ENCODE assay signal across 17 cellular contexts in genomic region chr10:10007972-10008371, GRCh38.
DNase-seq lines count a peak whose midpoint lies in the region; ATAC-seq and TF ChIP-seq lines count a peak whose summit lies in the region.
"Had no signal": no experiment of that assay in that cellular context is flagged by ENCODE, and none has a peak within 500 bp of the region (broad histone marks: within the 10 kb centered on the region; RNA-seq: fewer than 3 reads in every experiment).

No MANE protein-coding gene starts in this region.

- peak; percentile 91 for ATAC-seq in HG03439 (IDR thresholded peaks at IDR 0.05; ENCODE audit: unreplicated experiment)
- ATAC-seq in WTC11 = no peak
- ATAC-seq in CD8-positive, alpha-beta T cell = no peak
- ATAC-seq: activated naive CD8-positive, alpha-beta T cell treated with anti-CD3 and anti-CD28 coated beads, Interleukin-2, amount 50 U/mL, for 24 hours; activated T-cell treated with anti-CD3 and anti-CD28 coated beads, Interleukin-2, amount 50 U/mL, for 4 hours had no signal

- no peak overlapping the region for H3K4me2 ChIP-seq in smooth muscle cell

- no peaks in the 10 kb centered on the region for H4K20me1 ChIP-seq in smooth muscle cell (ENCODE audit: low read depth)

- H3K27me3 Mint-ChIP-seq in WTC11 (ENCODE audit: low read depth) (no peaks in the 10 kb centered on the region), nephron progenitor cell (ENCODE audit: low read depth, poor library complexity) (no peaks in the 10 kb centered on the region)
- H3K27me3 Mint-ChIP-seq in CD8-positive, alpha-beta T cell (ENCODE audit: low read depth) = no peaks in the 10 kb centered on the region

- no peak overlapping the region for H3K9ac ChIP-seq in smooth muscle cell (ENCODE audit: low read depth)

- H3K27ac Mint-ChIP-seq in WTC11 (peak overlapping the region; percentile 1; the same call in 1 of the 2 replicates), nephron progenitor cell (no peak overlapping the region)
- H3K27ac Mint-ChIP-seq in CD8-positive, alpha-beta T cell = no peak overlapping the region
- H3K27ac Mint-ChIP-seq: activated naive CD8-positive, alpha-beta T cell treated with anti-CD3 and anti-CD28 coated beads, Interleukin-2, amount 50 U/mL, for 24 hours; immature natural killer cell had no signal

- H3K36me3 ChIP-seq in transverse colon (no peaks in the 10 kb centered on the region), smooth muscle cell (ENCODE audit: low read depth) (no peaks in the 10 kb centered on the region)
- no peaks in the 10 kb centered on the region for H3K36me3 ChIP-seq in CD8-positive, alpha-beta T cell (ENCODE audit: insufficient read depth, low read length)
- H3K36me3 ChIP-seq: BE2C, SJSA1 had no signal

- H3K9me3 ChIP-seq in transverse colon (no peaks in the 10 kb centered on the region), smooth muscle cell (replicated peaks; ENCODE audit: low read depth) (no peaks in the 10 kb centered on the region)
- H3K9me3 ChIP-seq in CD8-positive, alpha-beta T cell (ENCODE audit: low read length) = no peaks in the 10 kb centered on the region
- H3K9me3 ChIP-seq: BE2C had no signal

- H3K27me3 ChIP-seq in transverse colon = no peaks in the 10 kb centered on the region
- no peaks in the 10 kb centered on the region for H3K27me3 ChIP-seq in CD8-positive, alpha-beta T cell (ENCODE audit: insufficient read depth, low read length)
- H3K27me3 ChIP-seq in smooth muscle cell (ENCODE audit: low read depth) = no peaks in the 10 kb centered on the region
- H3K27me3 ChIP-seq: BE2C, SJSA1 had no signal

- H3K4me1 ChIP-seq in transverse colon (no peaks in the 10 kb centered on the region), smooth muscle cell (ENCODE audit: low read depth) (no peaks in the 10 kb centered on the region)
- no peaks in the 10 kb centered on the region for H3K4me1 ChIP-seq in CD8-positive, alpha-beta T cell (ENCODE audit: insufficient read depth, low read length)
- H3K4me1 ChIP-seq: BE2C, SJSA1 had no signal

- intact Hi-C loops in transverse colon (cut with DNase I; ENCODE audit: low total_unique reads) = no loop called here
- intact Hi-C loops in CD8-positive, alpha-beta T cell (cut with DNase I, micrococcal nuclease) = no loop called here

- H3K4me3 Mint-ChIP-seq in WTC11 = no peak overlapping the region
- H3K4me3 Mint-ChIP-seq in nephron progenitor cell = no peak overlapping the region
- no peak overlapping the region for H3K4me3 Mint-ChIP-seq in CD8-positive, alpha-beta T cell
- H3K4me3 Mint-ChIP-seq: activated naive CD8-positive, alpha-beta T cell treated with anti-CD3 and anti-CD28 coated beads, Interleukin-2, amount 50 U/mL, for 24 hours; activated T-cell treated with anti-CD3 and anti-CD28 coated beads, Interleukin-2, amount 50 U/mL, for 4 hours; immature natural killer cell had no signal

- no peak overlapping the region for H3K27ac ChIP-seq in transverse colon
- no peak overlapping the region for H3K27ac ChIP-seq in CD8-positive, alpha-beta T cell (ENCODE audit: low read depth, low read length)
- no peak overlapping the region for H3K27ac ChIP-seq in smooth muscle cell (ENCODE audit: low read depth)
- H3K27ac ChIP-seq: SJSA1 had no signal

- no peak overlapping the region for H2AFZ ChIP-seq in smooth muscle cell (ENCODE audit: low read depth)

- DNase-seq in GM12865 (ENCODE audit: low read depth) = peak; percentile 34
- DNase-seq in WTC11 (ENCODE audit: low spot score) = no peak
- DNase-seq in nephron progenitor cell = peak; percentile 4
- no peak for DNase-seq in transverse colon
- no peak for DNase-seq in CD8-positive, alpha-beta T cell
- no peak for DNase-seq in HK-2 (ENCODE audit: unreplicated experiment)
- no peak for DNase-seq in smooth muscle cell (lab: John Stamatoyannopoulos, UW; ENCODE audit: unreplicated experiment)
- DNase-seq: activated naive CD8-positive, alpha-beta T cell treated with anti-CD3 and anti-CD28 coated beads, Interleukin-2, amount 50 U/mL, for 24 hours; activated T-cell treated with anti-CD3 and anti-CD28 coated beads, Interleukin-2, amount 50 U/mL, for 4 hours; BE2C; glutamatergic neuron; immature natural killer cell; mesendoderm; NK-92 treated with Interleukin-12 subunit alpha and Interleukin-12 subunit beta, amount 100 ng/mL, for 24 hours; stimulated activated naive CD4-positive, alpha-beta T cell had no signal

- WGBS in transverse colon (ENCODE audit: low coverage in 1 of 2), 2 donors = 80 to 87% methylated on average over 1 to 6 of the region's 6 CpGs
- WGBS in smooth muscle cell (ENCODE audit: low lambda C conversion rate) = 82% methylated on average over 6 of the region's 6 CpGs

- no peak for TF ChIP-seq POLR2A in transverse colon (IDR thresholded peaks at IDR 0.05)

- H3K36me3 Mint-ChIP-seq in WTC11 (no peaks in the 10 kb centered on the region), nephron progenitor cell (ENCODE audit: low read depth) (no peaks in the 10 kb centered on the region)
- no peaks in the 10 kb centered on the region for H3K36me3 Mint-ChIP-seq in CD8-positive, alpha-beta T cell
- H3K36me3 Mint-ChIP-seq: immature natural killer cell had no signal

- TF ChIP-seq CTCF in GM12865 (IDR thresholded peaks at IDR 0.05; ENCODE audit: insufficient read depth, low read depth, low read length, missing control alignments) (no peak), WTC11 (IDR thresholded peaks at IDR 0.05) (no peak), nephron progenitor cell (IDR thresholded peaks at IDR 0.05) (no peak), transverse colon (IDR thresholded peaks at IDR 0.05) (no peak), smooth muscle cell (IDR thresholded peaks at IDR 0.05; ENCODE audit: borderline replicate concordance, insufficient read depth, poor library complexity, severe bottlenecking) (no peak)
- no peak for TF ChIP-seq CTCF in CD8-positive, alpha-beta T cell (IDR thresholded peaks at IDR 0.05)

- H3K4me1 Mint-ChIP-seq in WTC11 = peaks cover 14% of the 10 kb centered on the region
- peaks cover 5% of the 10 kb centered on the region for H3K4me1 Mint-ChIP-seq in nephron progenitor cell
- H3K4me1 Mint-ChIP-seq in CD8-positive, alpha-beta T cell (ENCODE audit: low read depth) = no peaks in the 10 kb centered on the region
- H3K4me1 Mint-ChIP-seq: activated naive CD8-positive, alpha-beta T cell treated with anti-CD3 and anti-CD28 coated beads, Interleukin-2, amount 50 U/mL, for 24 hours; immature natural killer cell had no signal

- no peaks in the 10 kb centered on the region for H3K79me2 ChIP-seq in smooth muscle cell (ENCODE audit: low read depth)

- H3K9me3 Mint-ChIP-seq in WTC11 (no peaks in the 10 kb centered on the region; the same call in 1 of the 2 replicates), nephron progenitor cell (no peaks in the 10 kb centered on the region)
- H3K9me3 Mint-ChIP-seq in CD8-positive, alpha-beta T cell = no peaks in the 10 kb centered on the region
- H3K9me3 Mint-ChIP-seq: activated naive CD8-positive, alpha-beta T cell treated with anti-CD3 and anti-CD28 coated beads, Interleukin-2, amount 50 U/mL, for 24 hours; activated T-cell treated with anti-CD3 and anti-CD28 coated beads, Interleukin-2, amount 50 U/mL, for 4 hours had no signal

- POLR2A ChIA-PET in WTC11 (lab: Charles Lee) = no interaction called here
- POLR2A ChIA-PET in CD8-positive, alpha-beta T cell (lab: Charles Lee) = no interaction called here

- no peak for TF ChIP-seq EP300 in transverse colon (IDR thresholded peaks at IDR 0.05; ENCODE audit: low read depth)

- in situ Hi-C loops in transverse colon (cut with MboI; ENCODE audit: low pct_ligation_motif_present in 1 of 4, low pct_unique_long_range_greater_than_20kb in 1 of 4, low sequenced_read_pairs in 3 of 4) = no loop called here

- CTCF ChIA-PET in WTC11 (lab: Charles Lee) = no interaction called here
- CTCF ChIA-PET in CD8-positive, alpha-beta T cell (lab: Charles Lee) = no interaction called here

- H3K4me3 ChIP-seq in GM12865 (ENCODE audit: low read depth, low read length) (no peak overlapping the region), transverse colon (no peak overlapping the region), smooth muscle cell (no peak overlapping the region)
- no peak overlapping the region for H3K4me3 ChIP-seq in CD8-positive, alpha-beta T cell (ENCODE audit: low read depth, low read length)
- H3K4me3 ChIP-seq: SJSA1 had no signal

- no peaks in the 10 kb centered on the region for H3F3A ChIP-seq in smooth muscle cell (ENCODE audit: low read depth)

TF ChIP-seq in WTC11, 78 proteins besides CTCF, POLR2A, EP300 and RAD21:
- no peak for TF ChIP-seq ZNF263 (CRISPR knock-in tag; IDR thresholded peaks at IDR 0.05; ENCODE audit: low read depth)
- TF ChIP-seq ETV6 (CRISPR knock-in tag; IDR thresholded peaks at IDR 0.05) = no peak
- TF ChIP-seq, protein P1, sequence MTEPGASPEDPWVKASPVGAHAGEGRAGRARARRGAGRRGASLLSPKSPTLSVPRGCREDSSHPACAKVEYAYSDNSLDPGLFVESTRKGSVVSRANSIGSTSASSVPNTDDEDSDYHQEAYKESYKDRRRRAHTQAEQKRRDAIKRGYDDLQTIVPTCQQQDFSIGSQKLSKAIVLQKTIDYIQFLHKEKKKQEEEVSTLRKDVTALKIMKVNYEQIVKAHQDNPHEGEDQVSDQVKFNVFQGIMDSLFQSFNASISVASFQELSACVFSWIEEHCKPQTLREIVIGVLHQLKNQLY (CRISPR knock-in tag; IDR thresholded peaks at IDR 0.05) = no peak
- TF ChIP-seq NR1H2 (CRISPR knock-in tag; IDR thresholded peaks at IDR 0.05) = no peak
- TF ChIP-seq ATF1 (CRISPR knock-in tag; IDR thresholded peaks at IDR 0.05) = no peak
- no peak for TF ChIP-seq ATF6 (CRISPR knock-in tag; IDR thresholded peaks at IDR 0.05)
- TF ChIP-seq GRHL2 (CRISPR knock-in tag; IDR thresholded peaks at IDR 0.05; ENCODE audit: insufficient replicate concordance, severe bottlenecking) = no peak

Comparison
In these comparisons a context has a peak if more than half of its experiments do, and no peak if none do; other contexts are left out.
1. DNase-seq: peak in GM12865 (single experiment) and nephron progenitor cell (single experiment); none in WTC11 (single experiment), transverse colon (single experiment), CD8-positive, alpha-beta T cell (0 of 7), HK-2 (single experiment) and smooth muscle cell (single experiment).